ENCODE assay signal across 1 cellular context in genomic region chr1:202018476-202019234, GRCh38.
A peak's percentile ranks its signal among the peaks of the same experiment; 100 is the strongest.
TF ChIP-seq lines count a peak whose summit lies in the region.

No MANE protein-coding gene starts in this region.

TF ChIP-seq in HEK293, 187 proteins besides CTCF, POLR2A, EP300 and RAD21 (continued from another document and continues in another):
- TF ChIP-seq ZNF148 (tag by site-specific recombination; IDR thresholded peaks at IDR 0.05; ENCODE audit: borderline replicate concordance), result no peak
- TF ChIP-seq GLI4 (tag by site-specific recombination; IDR thresholded peaks at IDR 0.05), result no peak
- peak; percentile 52 for TF ChIP-seq ZBTB48 (tag by site-specific recombination; IDR thresholded peaks at IDR 0.05)
- TF ChIP-seq ZNF354C (tag by site-specific recombination; IDR thresholded peaks at IDR 0.05; ENCODE audit: borderline replicate concordance, low read depth), result no peak
- TF ChIP-seq ZNF488 (tag by site-specific recombination; IDR thresholded peaks at IDR 0.05), result no peak
- TF ChIP-seq ZNF426 (tag by site-specific recombination; IDR thresholded peaks at IDR 0.05), result no peak
- TF ChIP-seq FEZF1 (tag by site-specific recombination; IDR thresholded peaks at IDR 0.05), result no peak
- TF ChIP-seq ZBTB11 (tag by site-specific recombination; conservative IDR thresholded peaks at IDR 0.05; ENCODE audit: low read depth), result no peak
- TF ChIP-seq ZNF704 (tag by site-specific recombination; IDR thresholded peaks at IDR 0.05), result no peak
- no peak for TF ChIP-seq REPIN1 (tag by site-specific recombination; IDR thresholded peaks at IDR 0.05; ENCODE audit: low read depth)
- TF ChIP-seq ZNF701 (tag by site-specific recombination; IDR thresholded peaks at IDR 0.05), result no peak
- no peak for TF ChIP-seq PBX3 (CRISPR knock-in tag; IDR thresholded peaks at IDR 0.05)
- TF ChIP-seq ZNF768 (tag by site-specific recombination; IDR thresholded peaks at IDR 0.05), result no peak
- no peak for TF ChIP-seq ZFP41 (tag by site-specific recombination; IDR thresholded peaks at IDR 0.05; ENCODE audit: borderline replicate concordance)
- 0 out of 2 replicates have a peak, but pooled peaks have one; percentile 27 for TF ChIP-seq KLF8 (tag by site-specific recombination; IDR thresholded peaks at IDR 0.05)
- TF ChIP-seq ZSCAN30 (tag by site-specific recombination; IDR thresholded peaks at IDR 0.05), result no peak
- no peak for TF ChIP-seq ZNF623 (tag by site-specific recombination; IDR thresholded peaks at IDR 0.05)
- no peak for TF ChIP-seq ZNF391 (tag by site-specific recombination; IDR thresholded peaks at IDR 0.05; ENCODE audit: borderline replicate concordance, low read depth)
- TF ChIP-seq GLIS2 (tag by site-specific recombination; IDR thresholded peaks at IDR 0.05), result peak; percentile 42
- no peak for TF ChIP-seq ZNF26 (tag by site-specific recombination; IDR thresholded peaks at IDR 0.05)
- TF ChIP-seq ZNF366 (tag by site-specific recombination; conservative IDR thresholded peaks at IDR 0.05), result peak; percentile 42; the same call in 1 of the 2 replicates
- TF ChIP-seq ZNF157 (tag by site-specific recombination; IDR thresholded peaks at IDR 0.05), result no peak
- no peak for TF ChIP-seq ZNF239 (tag by site-specific recombination; IDR thresholded peaks at IDR 0.05)
- no peak for TF ChIP-seq ATF2 (tag by site-specific recombination; IDR thresholded peaks at IDR 0.05; ENCODE audit: low read depth)
- no peak for TF ChIP-seq ZBTB20 (tag by site-specific recombination; IDR thresholded peaks at IDR 0.05)
- TF ChIP-seq ZNF302 (tag by site-specific recombination; IDR thresholded peaks at IDR 0.05; ENCODE audit: low read depth), result no peak
- no peak; the same call in 1 of the 2 replicates for TF ChIP-seq WT1 (tag by site-specific recombination; IDR thresholded peaks at IDR 0.05)
- peak; percentile 28; the same call in 1 of the 2 replicates for TF ChIP-seq IKZF3 (tag by site-specific recombination; IDR thresholded peaks at IDR 0.05)
- no peak for TF ChIP-seq ZNF544 (tag by site-specific recombination; IDR thresholded peaks at IDR 0.05)
- peak; percentile 98 for TF ChIP-seq KLF17 (tag by site-specific recombination; IDR thresholded peaks at IDR 0.05)
- no peak for TF ChIP-seq ZNF580 (tag by site-specific recombination; IDR thresholded peaks at IDR 0.05)
- peak; percentile 100 for TF ChIP-seq KLF1 (tag by site-specific recombination; IDR thresholded peaks at IDR 0.05)
- TF ChIP-seq GLIS1 (tag by site-specific recombination; IDR thresholded peaks at IDR 0.05), result peak; percentile 78
- no peak for TF ChIP-seq ZNF184 (tag by site-specific recombination; IDR thresholded peaks at IDR 0.05)
- no peak for TF ChIP-seq MEIS1 (CRISPR knock-in tag; IDR thresholded peaks at IDR 0.05; ENCODE audit: borderline replicate concordance)
- no peak for TF ChIP-seq ZNF175 (tag by site-specific recombination; IDR thresholded peaks at IDR 0.05)
- no peak for TF ChIP-seq ZSCAN5A (tag by site-specific recombination; IDR thresholded peaks at IDR 0.05)
- TF ChIP-seq ZNF548 (tag by site-specific recombination; IDR thresholded peaks at IDR 0.05), result no peak
- TF ChIP-seq ZNF404 (tag by site-specific recombination; IDR thresholded peaks at IDR 0.05), result no peak
- TF ChIP-seq ZNF48 (tag by site-specific recombination; IDR thresholded peaks at IDR 0.05), result no peak
- TF ChIP-seq ZNF2 (tag by site-specific recombination; IDR thresholded peaks at IDR 0.05), result peak; percentile 68; the same call in 1 of the 2 replicates
- 0 out of 2 replicates have a peak, but pooled peaks have one; percentile 28 for TF ChIP-seq PRDM10 (tag by site-specific recombination; IDR thresholded peaks at IDR 0.05)
- TF ChIP-seq ZNF76 (tag by site-specific recombination; IDR thresholded peaks at IDR 0.05; ENCODE audit: borderline replicate concordance, low read depth), result no peak
- TF ChIP-seq GFI1B (tag by site-specific recombination; IDR thresholded peaks at IDR 0.05), result no peak
- TF ChIP-seq ZNF324 (tag by site-specific recombination; IDR thresholded peaks at IDR 0.05), result no peak
- TF ChIP-seq ZNF785 (tag by site-specific recombination; IDR thresholded peaks at IDR 0.05), result no peak
